Comparison of ENCODE assay signal across 1 cellular context in genomic region chr11:72776117-72776843, GRCh38.
TF ChIP-seq lines count a peak whose summit lies in the region.

No MANE protein-coding gene starts in this region.

TF ChIP-seq in K562, 482 proteins besides CTCF, POLR2A, EP300 and RAD21 (continued from another document and continues in another):
- peak; percentile 91 for TF ChIP-seq BRD9 (IDR thresholded peaks at IDR 0.05; ENCODE audit: low read depth, partially characterized antibody)
- TF ChIP-seq MAZ (CRISPR knock-in tag; conservative IDR thresholded peaks at IDR 0.05 in 1 of 2, IDR thresholded peaks at IDR 0.05 in 1 of 2): peak; percentile 19 to 53; a peak in 3 of 4 replicates
- TF ChIP-seq RBM25 (IDR thresholded peaks at IDR 0.05; ENCODE audit: low read depth, low read length, severe bottlenecking): peak; percentile 52
- TF ChIP-seq MEIS2 (IDR thresholded peaks at IDR 0.05; ENCODE audit: partially characterized antibody): peak; percentile 22
- TF ChIP-seq ZNF217 (CRISPR knock-in tag; IDR thresholded peaks at IDR 0.05): no peak
- peak; percentile 64 for TF ChIP-seq POLR2AphosphoS5 (IDR thresholded peaks at IDR 0.05; ENCODE audit: control insufficient read depth, insufficient read depth, low read depth, low read length)
- TF ChIP-seq CHD7 (IDR thresholded peaks at IDR 0.05; ENCODE audit: low read depth, low read length): no peak
- TF ChIP-seq SRF (CRISPR knock-in tag; IDR thresholded peaks at IDR 0.05): peak in 1 of 2 experiments; percentile 44; a peak in 2 of 4 replicates
- peak; percentile 25; the same call in 1 of the 2 replicates for TF ChIP-seq KLF6 (CRISPR knock-in tag; IDR thresholded peaks at IDR 0.05; ENCODE audit: borderline replicate concordance)
- no peak for TF ChIP-seq SETDB1 (IDR thresholded peaks at IDR 0.05; ENCODE audit: low read length)
- no peak for TF ChIP-seq ZNF143 (CRISPR knock-in tag; IDR thresholded peaks at IDR 0.05)
- peak; percentile 67; the same call in 1 of the 2 replicates for TF ChIP-seq KLF16 (IDR thresholded peaks at IDR 0.05)
- peak; percentile 90 for TF ChIP-seq MAFF (IDR thresholded peaks at IDR 0.05; ENCODE audit: low read length)
- TF ChIP-seq HSF4 (CRISPR knock-in tag; IDR thresholded peaks at IDR 0.05; ENCODE audit: borderline replicate concordance): 0 out of 2 replicates have a peak, but pooled peaks have one; percentile 45
- TF ChIP-seq MLLT1 (IDR thresholded peaks at IDR 0.05): peak in 1 of 2 experiments; percentile 7; a peak in 1 of 4 replicates
- TF ChIP-seq ZNF395 (CRISPR knock-in tag; IDR thresholded peaks at IDR 0.05): peak; percentile 94
- no peak for TF ChIP-seq SNAPC5 (CRISPR knock-in tag; IDR thresholded peaks at IDR 0.05)
- peak; percentile 92 for TF ChIP-seq CREB3 (tag; conservative IDR thresholded peaks at IDR 0.05; ENCODE audit: low read depth)
- no peak for TF ChIP-seq POLR3A (IDR thresholded peaks at IDR 0.05; ENCODE audit: borderline replicate concordance, extremely low read depth, insufficient read depth, insufficient read length)
- peak; percentile 17; the same call in 1 of the 2 replicates for TF ChIP-seq MTA1 (IDR thresholded peaks at IDR 0.05; ENCODE audit: borderline replicate concordance)
- peak; percentile 85 for TF ChIP-seq CBFA2T2 (conservative IDR thresholded peaks at IDR 0.05)
- TF ChIP-seq ETV6 (IDR thresholded peaks at IDR 0.05; ENCODE audit: borderline replicate concordance in 1 of 2, low read depth in 2 of 2, low read length in 1 of 2): no peak
- no peak for TF ChIP-seq ETV6 (CRISPR knock-in tag; IDR thresholded peaks at IDR 0.05; ENCODE audit: borderline replicate concordance)
- peak in 1 of 3 experiments; percentile 79 for TF ChIP-seq YY1 (IDR thresholded peaks at IDR 0.05; ENCODE audit: borderline replicate concordance in 1 of 3, control insufficient read depth in 1 of 3, extremely low read depth in 1 of 3, insufficient read depth in 3 of 3, insufficient read length in 1 of 3, insufficient replicate concordance in 2 of 3, low read depth in 1 of 3, low read length in 2 of 3)
- peak; percentile 93 for TF ChIP-seq TCF3 (CRISPR knock-in tag; IDR thresholded peaks at IDR 0.05)
- TF ChIP-seq ZNF639 (CRISPR knock-in tag; conservative IDR thresholded peaks at IDR 0.05 in 1 of 2, IDR thresholded peaks at IDR 0.05 in 1 of 2): peak in 1 of 2 experiments; percentile 86; a peak in 2 of 4 replicates
- TF ChIP-seq ELF4 (CRISPR knock-in tag; IDR thresholded peaks at IDR 0.05): peak; percentile 48; the same call in 1 of the 2 replicates
- peak; percentile 80 for TF ChIP-seq DACH1 (IDR thresholded peaks at IDR 0.05; ENCODE audit: partially characterized antibody)
- no peak for TF ChIP-seq RBM22 (IDR thresholded peaks at IDR 0.05; ENCODE audit: low read depth, low read length, poor library complexity, severe bottlenecking)
- peak; percentile 59 for TF ChIP-seq GATA2 (CRISPR knock-in tag; IDR thresholded peaks at IDR 0.05)
- peak in 1 of 2 experiments; percentile 66; a peak in 2 of 4 replicates for TF ChIP-seq TEAD1 (CRISPR knock-in tag; IDR thresholded peaks at IDR 0.05)
- TF ChIP-seq ZSCAN29 (IDR thresholded peaks at IDR 0.05): peak; percentile 65; the same call in 1 of the 2 replicates
- TF ChIP-seq GTF3C2 (IDR thresholded peaks at IDR 0.05; ENCODE audit: borderline replicate concordance, extremely low read depth, insufficient read length): no peak
- 0 out of 2 replicates have a peak, but pooled peaks have one; percentile 37 for TF ChIP-seq PKNOX1 (IDR thresholded peaks at IDR 0.05)
- peak; percentile 35; the same call in 1 of the 2 replicates for TF ChIP-seq ELF2 (CRISPR knock-in tag; IDR thresholded peaks at IDR 0.05)
- peak; percentile 87 for TF ChIP-seq SMARCC2 (IDR thresholded peaks at IDR 0.05; ENCODE audit: low read depth)
- 0 out of 4 replicates have a peak, but pooled peaks of 1 of the 2 experiments have one; percentile 14 for TF ChIP-seq HDAC1 (IDR thresholded peaks at IDR 0.05)
